ENCODE assay signal across 8 cellular contexts in the genomic region with DNA sequence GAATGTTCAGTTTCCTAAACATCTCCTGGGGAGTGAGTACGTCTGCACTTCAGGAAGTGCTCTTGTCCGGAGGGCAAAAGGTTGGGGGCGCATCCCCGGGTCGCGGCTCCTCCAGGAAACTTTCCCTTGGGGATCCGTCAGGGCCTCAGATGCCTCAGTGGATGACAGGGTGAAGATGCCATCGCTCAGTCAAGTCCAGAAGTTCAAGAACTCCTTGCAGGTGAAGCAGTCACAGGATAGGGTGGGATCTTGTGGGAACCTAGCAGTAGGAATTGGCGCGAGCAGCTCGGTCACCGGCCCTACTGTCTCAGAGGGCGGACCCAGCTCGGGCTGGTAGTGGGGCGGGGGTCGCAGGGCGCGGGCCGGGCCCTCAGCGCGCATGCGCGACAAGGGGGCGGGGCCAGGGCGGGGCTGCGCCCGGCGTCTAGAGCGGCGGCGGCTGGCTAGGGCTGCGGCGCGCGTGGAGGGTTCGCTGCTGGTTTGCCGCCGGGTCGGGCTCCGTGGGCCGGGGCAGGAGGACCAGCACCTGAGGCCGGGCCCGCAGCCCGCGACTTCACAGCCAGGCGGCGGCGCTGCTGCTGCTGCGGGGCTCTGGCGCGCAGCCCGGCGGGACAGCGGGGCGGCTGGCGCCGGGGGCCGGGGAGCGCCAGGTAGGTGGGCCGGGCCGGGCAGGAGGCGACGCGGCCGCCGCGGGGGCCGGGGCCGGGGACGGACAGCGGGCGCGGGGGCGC. TPM values are rescaled to one million over a fixed set of nuclear protein-coding genes. Genes with fewer than 3 reads are reported as not detected.
A peak's percentile ranks its signal among the peaks of the same experiment; 100 is the strongest.
DNase-seq lines count a peak whose midpoint lies in the region; ATAC-seq, FAIRE-seq and TF ChIP-seq lines count a peak whose summit lies in the region.

A gene (plus strand): TSS at position 423 of the 731 bp plus-strand sequence. CDS start 75,191 bp downstream, outside the sequence.

- H3K4me3 ChIP-seq in SJSA1: peak within 1 kb of the TSS; percentile 81
- peak within 1 kb of the TSS; percentile 81 to 93 for H3K4me3 ChIP-seq in neutrophil (ENCODE audit: low read depth in 1 of 2, low read length in 1 of 2)
- H3K4me3 ChIP-seq in thoracic aorta: peak within 1 kb of the TSS; percentile 88

- ATAC-seq in GM21737 (IDR thresholded peaks at IDR 0.05; ENCODE audit: unreplicated experiment) (peak; percentile 54), thoracic aorta (ENCODE audit: insufficient number of reproducible peaks, low FRiP score, low read depth) (peak; percentile 71)

- H3K36me3 ChIP-seq in SJSA1 (no peaks in the 10 kb centered on the region), neutrophil (no peaks in the 10 kb centered on the region), thoracic aorta (no peaks in the 10 kb centered on the region)

- peak; percentile 73 for TF ChIP-seq CTCF in neutrophil (IDR thresholded peaks at IDR 0.05)
- no peak for TF ChIP-seq CTCF in thoracic aorta (IDR thresholded peaks at IDR 0.05)

- peak; percentile 76 for DNase-seq in ELR (ENCODE audit: low read depth)
- DNase-seq in KG1 (lab: John Stamatoyannopoulos, UW): peak; percentile 65
- DNase-seq in SJSA1 (ENCODE audit: low read depth in 1 of 2, low spot score in 2 of 2): peak; percentile 54 to 67
- peak; percentile 58 to 75 (median 63) for DNase-seq in activated naive CD4-positive, alpha-beta T cell (lab: John Stamatoyannopoulos, UW)
- DNase-seq in frontal cortex (ENCODE audit: low spot score in 2 of 2): peak; percentile 87 to 89
- DNase-seq in thoracic aorta (ENCODE audit: low spot score): no peak

- H3K4me1 ChIP-seq in SJSA1 (replicated peaks): peaks cover 12% of the 10 kb centered on the region; the same call in 1 of the 2 replicates
- peaks cover 28 to 31% of the 10 kb centered on the region in 2 experiments for H3K4me1 ChIP-seq in neutrophil (ENCODE audit: control insufficient read depth in 1 of 2, insufficient read depth in 1 of 2, low read depth in 1 of 2, low read length in 1 of 2)
- H3K4me1 ChIP-seq in thoracic aorta (ENCODE audit: control insufficient read depth in 1 of 2, low read depth in 2 of 2): peaks cover 2 to 12% of the 10 kb centered on the region in 2 donors

- no peak for FAIRE-seq in frontal cortex (lab: Jason Lieb, UNC)

- H3K27me3 ChIP-seq in SJSA1 (replicated peaks) (0 out of 2 replicates have a peak, but pooled peaks cover 4% of the 10 kb centered on the region), neutrophil (no peaks in the 10 kb centered on the region), thoracic aorta (replicated peaks; ENCODE audit: insufficient read depth) (no peaks in the 10 kb centered on the region)

- H3K27ac ChIP-seq in SJSA1: peak within 1 kb of the TSS; percentile 31
- peak within 1 kb of the TSS; percentile 90 for H3K27ac ChIP-seq in neutrophil
- H3K27ac ChIP-seq in thoracic aorta: peak within 1 kb of the TSS; percentile 25 to 46

- no peaks in the 10 kb centered on the region for H3K9me3 ChIP-seq in SJSA1 (replicated peaks)
- H3K9me3 ChIP-seq in neutrophil: no peaks in the 10 kb centered on the region
- H3K9me3 ChIP-seq in thoracic aorta: no peaks in the 10 kb centered on the region

RNA-seq across cellular contexts. Expression of the gene that starts here (rescaled TPM):
- total RNA-seq in SJSA1 (2014; rRNA removed; shearing (Covaris generic)): 5.8 and 16.9 TPM in 2 replicates
- total RNA-seq in frontal cortex (73.0 TPM), thoracic aorta (10 to 100 TPM; 29.4 to 40.6 TPM)

Comparison
In these comparisons a context has a peak if more than half of its experiments do, and no peak if none do; other contexts are left out.
1. H3K27ac ChIP-seq: peak in every context shown above with its lines; median percentile 90 in neutrophil; 36 in thoracic aorta; 31 in SJSA1.